8 cellular contexts compared by ENCODE assay signal in genomic region chr5:44809215-44809955, GRCh38. TPM values are rescaled to one million over a fixed set of nuclear protein-coding genes. Genes with fewer than 3 reads are reported as not detected.
DNase-seq lines count a peak whose midpoint lies in the region; ATAC-seq and TF ChIP-seq lines count a peak whose summit lies in the region.

No MANE protein-coding gene starts in this region.

- H3K4me3 ChIP-seq in OCI-LY7 (ENCODE audit: low read depth, low read length, poor library complexity, severe bottlenecking) (peak overlapping the region; percentile 91), testis (peak overlapping the region; percentile 80 to 98)

- H3K79me2 ChIP-seq in OCI-LY7 (ENCODE audit: insufficient read depth, low read depth, low read length), result peaks cover 69% of the 10 kb centered on the region

- TF ChIP-seq CTCF in Calu3 (IDR thresholded peaks at IDR 0.05; ENCODE audit: unreplicated experiment), result no peak
- no peak for TF ChIP-seq CTCF in OCI-LY7 (conservative IDR thresholded peaks at IDR 0.05; ENCODE audit: low read length)
- no peak for TF ChIP-seq CTCF in testis (IDR thresholded peaks at IDR 0.05)

- peaks cover 42% of the 10 kb centered on the region for H3K36me3 Mint-ChIP-seq in Calu3 (ENCODE audit: insufficient read depth, unreplicated experiment)

- H3K27me3 Mint-ChIP-seq in Calu3 (ENCODE audit: unreplicated experiment), result no peaks in the 10 kb centered on the region

- H4K20me1 ChIP-seq in OCI-LY7 (ENCODE audit: insufficient read depth, low read length), result peaks cover 13% of the 10 kb centered on the region; the same call in 1 of the 2 replicates

- peak; percentile 37 for ATAC-seq in GM21367 (IDR thresholded peaks at IDR 0.05; ENCODE audit: unreplicated experiment)

- H3K27ac Mint-ChIP-seq in Calu3 (ENCODE audit: unreplicated experiment), result peak overlapping the region; percentile 97

- peak overlapping the region; percentile 59; the same call in 1 of the 2 replicates for H2AFZ ChIP-seq in OCI-LY7 (ENCODE audit: low read length)

- no peaks in the 10 kb centered on the region for H3K27me3 ChIP-seq in testis

- H3K27ac ChIP-seq in OCI-LY7 (ENCODE audit: low read depth, low read length, poor library complexity, severe bottlenecking), result peak overlapping the region; percentile 75
- peak overlapping the region; percentile 81 to 93 for H3K27ac ChIP-seq in testis

- H3K4me3 Mint-ChIP-seq in Calu3 (ENCODE audit: low read depth, unreplicated experiment), result peak overlapping the region; percentile 97

- no peaks in the 10 kb centered on the region for H3K9me3 ChIP-seq in OCI-LY7 (ENCODE audit: low read length)
- H3K9me3 ChIP-seq in testis, result no peaks in the 10 kb centered on the region

- intact Hi-C loops in Calu3 (cut with micrococcal nuclease; ENCODE audit: unreplicated experiment), result loop anchor here (5.0 kb wide), 1 partner anchor 68 kb away; no protein-coding TSS in a partner anchor
- intact Hi-C loops in OCI-LY7 (cut with micrococcal nuclease; ENCODE audit: unreplicated experiment), result no loop called here
- intact Hi-C loops in testis (cut with DNase I; ENCODE audit: low total_unique reads), result no loop called here

- CTCF ChIA-PET in Calu3 (lab: Charles Lee) (no interaction called here), OCI-LY7 (lab: Charles Lee; ENCODE audit: unreplicated experiment) (no interaction called here)

- peaks cover 25% of the 10 kb centered on the region for H3K4me1 ChIP-seq in OCI-LY7 (ENCODE audit: insufficient read depth, low read length, poor library complexity, severe bottlenecking)
- peaks cover 7% of the 10 kb centered on the region for H3K4me1 ChIP-seq in testis

- peaks cover 41% of the 10 kb centered on the region for H3K36me3 ChIP-seq in OCI-LY7 (ENCODE audit: insufficient read depth, low read length)
- H3K36me3 ChIP-seq in testis (ENCODE audit: low read depth, missing control alignments), result no peaks in the 10 kb centered on the region

- peak overlapping the region; percentile 75 for H3K4me2 ChIP-seq in OCI-LY7 (ENCODE audit: low read length)

- WGBS in testis, 2 donors, result 0% methylated on average over 25 to 44 of the region's 45 CpGs

- H3K4me1 Mint-ChIP-seq in Calu3 (ENCODE audit: low read depth, unreplicated experiment), result peaks cover 17% of the 10 kb centered on the region

- BruUV-seq in Calu3 (replicated peaks; lab: Mats Ljungman, UMichigan), result no TSS peak
- BruUV-seq in OCI-LY7 (replicated peaks; lab: Mats Ljungman, UMichigan), result no TSS peak

- no peaks in the 10 kb centered on the region for H3K9me2 ChIP-seq in OCI-LY7 (ENCODE audit: insufficient read depth, low read length)

- H3K9me3 Mint-ChIP-seq in Calu3 (ENCODE audit: low read depth, unreplicated experiment), result peaks cover 3% of the 10 kb centered on the region

- TF ChIP-seq POLR2A in testis (IDR thresholded peaks at IDR 0.05), result no peak

- POLR2A ChIA-PET in OCI-LY7 (lab: Charles Lee), result interaction anchor here (0.8 to 1.1 kb wide), 2 partner anchors 15 to 1206 kb away, joined by 3 read pairs; partner anchors contain the start of gene NNT

- DNase-seq in Calu3, result peak; percentile 43
- peak; percentile 83 for DNase-seq in HT-29 (ENCODE audit: low spot score)
- peak; percentile 71 for DNase-seq in OCI-LY7 (ENCODE audit: low spot score)
- peak; percentile 35 for DNase-seq in activated gamma-delta T cell (lab: John Stamatoyannopoulos, UW)
- peak; percentile 41 for DNase-seq in foreskin melanocyte
- DNase-seq in non-pigmented ciliary epithelial cell (ENCODE audit: low read depth), result peak; percentile 28
- DNase-seq in testis, result peak; percentile 63

RNA-seq across cellular contexts. Expression of gene MRPS30, which starts 0.6 kb away (rescaled TPM):
- total RNA-seq in Calu3 (2022), result 66.6 and 67.6 TPM in 2 replicates
- 161 and 168 TPM in 2 replicates for total RNA-seq in HT-29 (2014; rRNA removed; shearing (Covaris generic))
- total RNA-seq in OCI-LY7 (2014; rRNA removed; shearing (Covaris generic)), result 61.5 and 85.8 TPM in 2 replicates
- 63.0 and 64.3 TPM in 2 replicates for total RNA-seq in OCI-LY7 (2022)
- total RNA-seq in testis, result 10 to 100 TPM; 63.9 to 68.5 TPM
- 43.9 TPM for polyA plus RNA-seq in testis (ENCODE audit: insufficient read depth, low read depth, low replicate concordance)

Comparison
In these comparisons a context has a peak if more than half of its experiments do, and no peak if none do; other contexts are left out.
1. Peak in every context shown above with its lines: DNase-seq, ATAC-seq, H3K4me3 ChIP-seq and H3K27ac ChIP-seq.
2. DNase-seq: peak in every context shown above with its lines; median percentile 83 in HT-29; 71 in OCI-LY7; 63 in testis; 43 in Calu3; 41 in foreskin melanocyte; 35 in activated gamma-delta T cell; 28 in non-pigmented ciliary epithelial cell.